8 cellular contexts compared by ENCODE assay signal in genomic region chr3:127547761-127548605, GRCh38. TPM values are rescaled to one million over a fixed set of nuclear protein-coding genes. Genes with fewer than 3 reads are reported as not detected.
A peak's percentile ranks its signal among the peaks of the same experiment; 100 is the strongest.
DNase-seq lines count a peak whose midpoint lies in the region; ATAC-seq and TF ChIP-seq lines count a peak whose summit lies in the region.

No MANE protein-coding gene starts in this region.

- H3K9ac ChIP-seq in HUES64 (ENCODE audit: low read depth, low read length): peak overlapping the region; percentile 62

- TF ChIP-seq CTCF in neural crest cell (conservative IDR thresholded peaks at IDR 0.05): peak; percentile 79

- H3K27ac ChIP-seq in HUES64 (ENCODE audit: low read depth, low read length): no peak overlapping the region

- peaks cover 37% of the 10 kb centered on the region for H3K4me1 Mint-ChIP-seq in neural crest cell
- peaks cover 17% of the 10 kb centered on the region for H3K4me1 Mint-ChIP-seq in stimulated activated naive CD8-positive, alpha-beta T cell treated with anti-CD3 and anti-CD28 coated beads, Interleukin-15, amount 100 ng/mL, for 72 hours

- H3K36me3 Mint-ChIP-seq in neural crest cell (ENCODE audit: low read depth): no peaks in the 10 kb centered on the region

- H3K9me3 ChIP-seq in HUES64 (ENCODE audit: insufficient read depth, low read depth, low read length): no peaks in the 10 kb centered on the region

- no peaks in the 10 kb centered on the region for H3K4me1 ChIP-seq in HUES64 (ENCODE audit: insufficient read depth, low read length)

- peak overlapping the region; percentile 38 for H3K4me3 Mint-ChIP-seq in neural crest cell
- H3K4me3 Mint-ChIP-seq in stimulated activated naive CD8-positive, alpha-beta T cell treated with anti-CD3 and anti-CD28 coated beads, Interleukin-15, amount 100 ng/mL, for 72 hours: peak overlapping the region; percentile 73 to 80

- 6% methylated on average over 40 of the region's 42 CpGs for WGBS in HUES64

- DNase-seq in SHP77 (lab: John Stamatoyannopoulos, UW) (peak; percentile 22 to 52), SHP77 treated with DMSO at 0.1 percent for 48 hours (lab: John Stamatoyannopoulos, UW) (no peak), RKO (ENCODE audit: low spot score) (peak; percentile 66), fibroblast of the conjunctiva (ENCODE audit: low read depth) (peak; percentile 13), neural crest cell (ENCODE audit: low read depth, low spot score) (peak; percentile 90)
- DNase-seq in activated effector memory CD4-positive, alpha-beta T cell treated with Interleukin-2 at 50 U/mL for 16 hours: peak; percentile 62
- peak; percentile 68 to 71 for DNase-seq in stimulated activated naive CD8-positive, alpha-beta T cell treated with anti-CD3 and anti-CD28 coated beads, Interleukin-15, amount 100 ng/mL, for 72 hours

- H3K4me3 ChIP-seq in HUES64 (ENCODE audit: low read length): peak overlapping the region; percentile 75

- H3K27me3 ChIP-seq in HUES64 (ENCODE audit: insufficient read depth, low read length): peaks cover 5% of the 10 kb centered on the region; the same call in 1 of the 2 replicates

- ATAC-seq in stimulated activated naive CD8-positive, alpha-beta T cell treated with anti-CD3 and anti-CD28 coated beads, Interleukin-15, amount 100 ng/mL, for 72 hours: peak; percentile 86

- H3K9me3 Mint-ChIP-seq in neural crest cell: no peaks in the 10 kb centered on the region
- H3K9me3 Mint-ChIP-seq in stimulated activated naive CD8-positive, alpha-beta T cell treated with anti-CD3 and anti-CD28 coated beads, Interleukin-15, amount 100 ng/mL, for 72 hours: no peaks in the 10 kb centered on the region

- H3K27ac Mint-ChIP-seq in neural crest cell (ENCODE audit: unreplicated experiment): no peak overlapping the region
- no peak overlapping the region for H3K27ac Mint-ChIP-seq in stimulated activated naive CD8-positive, alpha-beta T cell treated with anti-CD3 and anti-CD28 coated beads, Interleukin-15, amount 100 ng/mL, for 72 hours

- peaks cover 3% of the 10 kb centered on the region for H3K27me3 Mint-ChIP-seq in neural crest cell (ENCODE audit: low read depth)
- peaks cover 10% of the 10 kb centered on the region for H3K27me3 Mint-ChIP-seq in stimulated activated naive CD8-positive, alpha-beta T cell treated with anti-CD3 and anti-CD28 coated beads, Interleukin-15, amount 100 ng/mL, for 72 hours

- no peaks in the 10 kb centered on the region for H3K36me3 ChIP-seq in HUES64 (ENCODE audit: insufficient read depth, low read length)

RNA-seq across cellular contexts. Expression of gene TPRA1, which starts 42.5 kb away (rescaled TPM):
- polyA plus RNA-seq in HUES64 (2013, experiment 1 of 2): 8.8 TPM
- 10.8 TPM for polyA plus RNA-seq in HUES64 (2013, experiment 2 of 2)
- 27.2 and 27.4 TPM in 2 replicates for total RNA-seq in neural crest cell

RNA-seq across cellular contexts. Expression of gene MCM2, which starts 50.2 kb away (rescaled TPM):
- 122 TPM for polyA plus RNA-seq in HUES64 (2013, experiment 1 of 2)
- polyA plus RNA-seq in HUES64 (2013, experiment 2 of 2): 104 TPM
- 223 and 228 TPM in 2 replicates for total RNA-seq in neural crest cell
